In the genomic region with DNA sequence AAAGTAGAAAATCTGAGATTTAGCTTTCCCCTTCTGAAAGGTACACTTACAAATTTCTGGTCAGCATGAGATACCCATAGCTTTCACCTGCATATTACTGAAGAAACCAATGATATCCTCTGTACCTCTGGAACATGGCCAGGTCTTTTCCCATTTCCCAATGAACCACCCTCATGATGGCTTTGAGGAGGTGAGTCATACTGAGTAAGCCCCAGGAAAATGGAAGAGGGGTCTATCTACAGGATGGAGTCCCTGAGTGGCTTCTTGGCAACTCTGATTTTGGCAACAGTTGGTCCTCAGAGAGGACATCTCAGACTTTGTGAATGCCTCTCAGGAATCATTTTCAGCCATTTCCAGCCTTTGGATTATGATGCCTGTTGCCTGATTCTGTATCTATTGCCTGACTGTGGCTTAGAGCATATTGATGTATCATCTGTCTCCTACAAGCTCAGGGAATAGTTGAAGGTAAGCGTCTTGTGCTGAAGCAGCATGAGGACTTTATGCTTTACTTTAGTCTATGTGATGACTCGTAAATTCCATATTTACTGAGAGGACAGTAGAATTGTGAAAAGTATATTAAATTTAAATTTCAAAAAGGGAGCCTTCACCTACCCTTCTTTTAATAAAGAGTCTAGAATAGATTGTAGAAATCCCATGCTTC, we compare ENCODE assay signal across 21 cellular contexts.
DNase-seq lines count a peak whose midpoint lies in the region; ATAC-seq, FAIRE-seq and TF ChIP-seq lines count a peak whose summit lies in the region.
"Had no signal": no experiment of that assay in that cellular context is flagged by ENCODE, and none has a peak within 500 bp of the region (broad histone marks: within the 10 kb centered on the region; RNA-seq: fewer than 3 reads in every experiment).

No MANE protein-coding gene starts in this region.

- DNase-seq in Daoy (ENCODE audit: low read depth) (peak; percentile 62), LHCN-M2 (ENCODE audit: low read depth) (peak; percentile 73), bronchial epithelial cell (ENCODE audit: low read depth) (peak; percentile 90), glomerular visceral epithelial cell (ENCODE audit: extremely low spot score) (peak; percentile 4), NCI-H524 (lab: John Stamatoyannopoulos, UW) (no peak), left lobe of liver (ENCODE audit: low spot score) (no peak)
- DNase-seq: activated CD4-positive, alpha-beta T cell treated with anti-CD3 and anti-CD28 coated beads for 4 hours; activated naive CD8-positive, alpha-beta T cell treated with anti-CD3 and anti-CD28 coated beads, Interleukin-2, amount 10 ng/mL, durations not matched to agents 7 days and 5 days; CD4-positive, alpha-beta memory T cell; DMS79; GOT3; Karpas-422; left colon; NCI-H1105; NCI-H2081; NCI-H524 treated with DMSO at 0.1 percent for 48 hours; SW 1271 had no signal

- no peak for TF ChIP-seq CTCF in bronchial epithelial cell (IDR thresholded peaks at IDR 0.05; ENCODE audit: insufficient read depth, low read length, severe bottlenecking)

- no peak overlapping the region for H3K4me3 ChIP-seq in bronchial epithelial cell (ENCODE audit: low read depth, low read length)

- FAIRE-seq in bronchial epithelial cell (lab: Jason Lieb, UNC) = no peak
- FAIRE-seq: TTC549 had no signal

- no peaks in the 10 kb centered on the region for H3K27me3 ChIP-seq in bronchial epithelial cell (ENCODE audit: control insufficient read depth, insufficient read depth, low read length)

- no peak for ATAC-seq in GM18909 (IDR thresholded peaks at IDR 0.05; ENCODE audit: poor library complexity, unreplicated experiment)
- no peak for ATAC-seq in GM18873 (IDR thresholded peaks at IDR 0.05; ENCODE audit: low FRiP score, unreplicated experiment)
- no peak for ATAC-seq in left lobe of liver
- ATAC-seq: left colon; stimulated activated memory B cell treated with anti-CD40 and anti-IgM and Interleukin-4, amounts not matched to agents 10 μg/mL and 1 μg/mL and 100 μg/mL, for 72 hours had no signal

- H3K36me3 ChIP-seq in bronchial epithelial cell (ENCODE audit: control insufficient read depth, insufficient read depth, low read length) = no peaks in the 10 kb centered on the region

Comparison
In these comparisons a context has a peak if more than half of its experiments do, and no peak if none do; other contexts are left out.
1. DNase-seq: peak in Daoy (single experiment), LHCN-M2 (single experiment), bronchial epithelial cell (single experiment) and glomerular visceral epithelial cell (single experiment); none in NCI-H524 (0 of 2) and left lobe of liver (single experiment).